ENCODE assay signal across 8 cellular contexts in genomic region chr16:1333854-1334719, GRCh38. TPM values are rescaled to one million over a fixed set of nuclear protein-coding genes. Genes with fewer than 3 reads are reported as not detected.
DNase-seq lines count a peak whose midpoint lies in the region; ATAC-seq and TF ChIP-seq lines count a peak whose summit lies in the region.

No MANE protein-coding gene starts in this region.

- peaks cover 1% of the 10 kb centered on the region for H3K79me1 ChIP-seq in neuronal stem cell (ENCODE audit: low read depth, low read length)

- peak overlapping the region; percentile 100 for H3K4me2 ChIP-seq in KMS-11
- H3K4me2 ChIP-seq in neuronal stem cell (ENCODE audit: insufficient read depth, low read length, poor library complexity, severe bottlenecking): peak overlapping the region; percentile 57

- no peaks in the 10 kb centered on the region for H3K36me3 Mint-ChIP-seq in endodermal cell (ENCODE audit: low read depth)

- H3K9ac ChIP-seq in KMS-11 (no peak overlapping the region), endodermal cell (ENCODE audit: extremely low read depth, low read length, poor library complexity, severe bottlenecking) (no peak overlapping the region), neuronal stem cell (ENCODE audit: low read depth, low read length, poor library complexity) (peak overlapping the region; percentile 83)

- no peaks in the 10 kb centered on the region for H3K79me2 ChIP-seq in KMS-11 (ENCODE audit: insufficient read depth, low read depth)

- H3K27me3 ChIP-seq in AG04450 (ENCODE audit: control insufficient read depth, insufficient read depth, low read length): peaks cover 59% of the 10 kb centered on the region
- peaks cover 61% of the 10 kb centered on the region for H3K27me3 ChIP-seq in KMS-11 (ENCODE audit: insufficient read depth, low read depth)
- H3K27me3 ChIP-seq in endodermal cell (ENCODE audit: control insufficient read depth, insufficient read depth, low read length, poor library complexity, severe bottlenecking): peaks cover 45% of the 10 kb centered on the region
- peaks cover 6 to 58% (median 29%) of the 10 kb centered on the region in 3 experiments for H3K27me3 ChIP-seq in neuronal stem cell (ENCODE audit: control insufficient read depth in 3 of 3, insufficient read depth in 3 of 3, low read depth in 1 of 3, low read length in 3 of 3)

- H3K18ac ChIP-seq in neuronal stem cell (ENCODE audit: low read length): peak overlapping the region; percentile 90

- H3K9me3 Mint-ChIP-seq in endodermal cell: peaks cover 2% of the 10 kb centered on the region

- H3K9me3 ChIP-seq in AG04450 (ENCODE audit: control insufficient read depth, insufficient read depth, low read length): peaks cover 8% of the 10 kb centered on the region
- H3K9me3 ChIP-seq in endodermal cell (ENCODE audit: control insufficient read depth, low read length): no peaks in the 10 kb centered on the region
- peaks cover 7 to 9% of the 10 kb centered on the region in 2 donors for H3K9me3 ChIP-seq in neuronal stem cell (replicated peaks in 1 of 2; ENCODE audit: control insufficient read depth in 2 of 2, insufficient read depth in 1 of 2, low read depth in 1 of 2, low read length in 2 of 2)

- peaks cover 34% of the 10 kb centered on the region for H3K27me3 Mint-ChIP-seq in endodermal cell (ENCODE audit: insufficient read depth)

- H3K4me3 ChIP-seq in AG04450 (ENCODE audit: low read depth, low read length) (peak overlapping the region; percentile 29; the same call in 1 of the 2 replicates), KMS-11 (IDR thresholded peaks at IDR 0.05; ENCODE audit: insufficient read depth, low read depth, low read length) (no peak overlapping the region), endodermal cell (ENCODE audit: low read length) (no peak overlapping the region), neuronal stem cell (ENCODE audit: low read length in 2 of 2) (peak overlapping the region; percentile 53 to 72)

- H3K4me1 ChIP-seq in KMS-11 (ENCODE audit: low read depth, poor library complexity, severe bottlenecking) (peaks cover 33% of the 10 kb centered on the region), endodermal cell (ENCODE audit: control insufficient read depth, insufficient read depth, low read length) (peaks cover 11% of the 10 kb centered on the region), neuronal stem cell (ENCODE audit: control insufficient read depth in 2 of 2, insufficient read depth in 1 of 2, low read depth in 1 of 2, low read length in 2 of 2) (peaks cover 20 to 60% of the 10 kb centered on the region in 2 donors)

- H3K4ac ChIP-seq in neuronal stem cell (ENCODE audit: low read length): no peak overlapping the region

- H3K23ac ChIP-seq in neuronal stem cell (ENCODE audit: low read depth, low read length, poor library complexity): peak overlapping the region; percentile 95

- CTCF ChIA-PET in AG04450 (lab: Charles Lee): no interaction called here

- no peak for ATAC-seq in activated CD4-positive, CD25-positive, alpha-beta regulatory T cell treated with anti-CD3 and anti-CD28 coated beads, Interleukin-2, amount 50 U/mL, for 24 hours

- H3K27ac Mint-ChIP-seq in endodermal cell: no peak overlapping the region

- no peak overlapping the region for H4K91ac ChIP-seq in neuronal stem cell (ENCODE audit: low read depth, low read length, poor library complexity)

- POLR2A ChIA-PET in AG04450 (lab: Yijun Ruan, JAX): no interaction called here

- WGBS in endodermal cell (ENCODE audit: insufficient coverage in 1 of 2, insufficient read length in 1 of 2), 2 experiments: 5% methylated on average over 39 to 78 of the region's 78 CpGs
- WGBS in neuronal stem cell (ENCODE audit: extremely low coverage in 2 of 2, insufficient read length in 2 of 2, insufficient replicate concordance in 1 of 2), 2 donors: no CpG with 5 or more reads among the region's 78 CpGs

- H3K4me3 Mint-ChIP-seq in endodermal cell: peak overlapping the region; percentile 48

- TF ChIP-seq CTCF in AG04450 (IDR thresholded peaks at IDR 0.05; ENCODE audit: low read depth, low read length) (no peak), KMS-11 (conservative IDR thresholded peaks at IDR 0.05; ENCODE audit: low read depth, low read length) (no peak), endodermal cell (conservative IDR thresholded peaks at IDR 0.05) (no peak)

- no peaks in the 10 kb centered on the region for H4K20me1 ChIP-seq in KMS-11 (ENCODE audit: insufficient read depth)

- H2AK5ac ChIP-seq in neuronal stem cell (ENCODE audit: low read depth, low read length): peak overlapping the region; percentile 84

- H2BK12ac ChIP-seq in neuronal stem cell (ENCODE audit: low read length): peak overlapping the region; percentile 58

- H3K36me3 ChIP-seq in KMS-11 (ENCODE audit: insufficient read depth) (no peaks in the 10 kb centered on the region), endodermal cell (ENCODE audit: control insufficient read depth, insufficient read depth, low read length) (no peaks in the 10 kb centered on the region), neuronal stem cell (replicated peaks in 1 of 2; ENCODE audit: control insufficient read depth in 2 of 2, insufficient read depth in 2 of 2, low read length in 2 of 2) (no peaks in the 10 kb centered on the region)

- peak overlapping the region; percentile 17 for H3K14ac ChIP-seq in neuronal stem cell (ENCODE audit: low read length)

- H2BK5ac ChIP-seq in neuronal stem cell (ENCODE audit: low read length): peak overlapping the region; percentile 66

- H2AFZ ChIP-seq in KMS-11 (ENCODE audit: low read depth) (peak overlapping the region; percentile 71; the same call in 1 of the 2 replicates), neuronal stem cell (ENCODE audit: low read length) (peak overlapping the region; percentile 82)

- no peak overlapping the region for H2BK120ac ChIP-seq in neuronal stem cell (ENCODE audit: low read depth, low read length)

- DNase-seq in AG04450 (ENCODE audit: low read depth, low spot score) (no peak), endodermal cell (peak; percentile 68), neuronal stem cell (ENCODE audit: low spot score) (no peak), islet precursor cell (no peak), ecto neural progenitor cell (ENCODE audit: low spot score) (no peak)
- no peak for DNase-seq in effector CD4-positive, alpha-beta T cell

- no peak overlapping the region for H3K27ac ChIP-seq in AG04450 (ENCODE audit: low read depth, low read length)
- no peak overlapping the region for H3K27ac ChIP-seq in KMS-11
- H3K27ac ChIP-seq in endodermal cell (ENCODE audit: low read depth, low read length): no peak overlapping the region
- no peak overlapping the region for H3K27ac ChIP-seq in neuronal stem cell (replicated peaks; ENCODE audit: low read length)

- no peak overlapping the region for H4K8ac ChIP-seq in neuronal stem cell (ENCODE audit: low read depth, low read length)

- peak overlapping the region; percentile 75 for H2BK15ac ChIP-seq in neuronal stem cell (ENCODE audit: low read length)

- peaks cover 10% of the 10 kb centered on the region for H3K4me1 Mint-ChIP-seq in endodermal cell

RNA-seq across cellular contexts. Expression of gene BAIAP3, which starts 0.6 kb away (rescaled TPM):
- 0.19 and 0.38 TPM in 2 replicates for polyA plus RNA-seq in AG04450 (2011; rRNA removed)
- polyA minus RNA-seq in AG04450 (2011; rRNA and poly(A)+ RNA removed): 1.7 and 2.5 TPM in 2 replicates
- total RNA-seq in endodermal cell: 10 to 100 TPM; 25.0 to 43.5 TPM
- 21.8 TPM for polyA plus RNA-seq in endodermal cell (2013, experiment 1 of 2)
- 19.6 TPM for polyA plus RNA-seq in endodermal cell (2013, experiment 2 of 2)
- 3.1 TPM for polyA plus RNA-seq in neuronal stem cell (2013, experiment 1 of 2)
- 2.9 TPM for polyA plus RNA-seq in neuronal stem cell (2013, experiment 2 of 2)

RNA-seq across cellular contexts. Expression of gene TSR3, which starts 17.6 kb away (rescaled TPM):
- 34.4 and 40.4 TPM in 2 replicates for polyA plus RNA-seq in AG04450 (2011; rRNA removed)
- 14.4 and 20.8 TPM in 2 replicates for polyA minus RNA-seq in AG04450 (2011; rRNA and poly(A)+ RNA removed)
- total RNA-seq in endodermal cell: 10 to 100 TPM; 64.9 to 67.4 TPM
- polyA plus RNA-seq in endodermal cell (2013, experiment 1 of 2): 47.0 TPM
- 44.1 TPM for polyA plus RNA-seq in endodermal cell (2013, experiment 2 of 2)
- polyA plus RNA-seq in neuronal stem cell (2013, experiment 1 of 2): 32.4 TPM
- 29.6 TPM for polyA plus RNA-seq in neuronal stem cell (2013, experiment 2 of 2)

RNA-seq across cellular contexts. Expression of gene GNPTG, which starts 17.6 kb away (rescaled TPM):
- polyA plus RNA-seq in AG04450 (2011; rRNA removed): 40.5 and 49.9 TPM in 2 replicates
- 17.7 and 29.0 TPM in 2 replicates for polyA minus RNA-seq in AG04450 (2011; rRNA and poly(A)+ RNA removed)
- 10 to 100 TPM; 34.0 to 38.4 TPM for total RNA-seq in endodermal cell
- polyA plus RNA-seq in endodermal cell (2013, experiment 1 of 2): 22.5 TPM
- polyA plus RNA-seq in endodermal cell (2013, experiment 2 of 2): 22.2 TPM
- polyA plus RNA-seq in neuronal stem cell (2013, experiment 1 of 2): 14.7 TPM
- 13.2 TPM for polyA plus RNA-seq in neuronal stem cell (2013, experiment 2 of 2)

RNA-seq across cellular contexts. Expression of gene UBE2I, which starts 24.7 kb away (rescaled TPM):
- 148 and 165 TPM in 2 replicates for polyA plus RNA-seq in AG04450 (2011; rRNA removed)
- 81.1 and 99.3 TPM in 2 replicates for polyA minus RNA-seq in AG04450 (2011; rRNA and poly(A)+ RNA removed)
- 100 to 1,000 TPM; 250 to 294 TPM for total RNA-seq in endodermal cell
- 223 TPM for polyA plus RNA-seq in endodermal cell (2013, experiment 1 of 2)
- 222 TPM for polyA plus RNA-seq in endodermal cell (2013, experiment 2 of 2)
- 253 TPM for polyA plus RNA-seq in neuronal stem cell (2013, experiment 1 of 2)
- 258 TPM for polyA plus RNA-seq in neuronal stem cell (2013, experiment 2 of 2)

Comparison
In these comparisons a context has a peak if more than half of its experiments do, and no peak if none do; other contexts are left out.
1. H3K4me3 ChIP-seq: peak in AG04450 (single experiment) and neuronal stem cell (2 of 2); none in KMS-11 (single experiment) and endodermal cell (single experiment).